ENCODE assay signal across 22 cellular contexts in genomic region chr10:50882540-50882983, GRCh38. TPM values are rescaled to one million over a fixed set of nuclear protein-coding genes. Genes with fewer than 3 reads are reported as not detected.
"Had no signal": no experiment of that assay in that cellular context is flagged by ENCODE, and none has a peak within 500 bp of the region (broad histone marks: within the 10 kb centered on the region; RNA-seq: fewer than 3 reads in every experiment).

No MANE protein-coding gene starts in this region.

- H3K27me3 ChIP-seq: left lung, thyroid gland had no signal

- H3K9me3 ChIP-seq: left lung, psoas muscle, thyroid gland had no signal

- H3K4me3 ChIP-seq: cardiac muscle cell, left lung, psoas muscle, thyroid gland had no signal

- H3K9me3 Mint-ChIP-seq: activated T-cell treated with anti-CD3 and anti-CD28 coated beads, Interleukin-2, amount 50 U/mL, for 72 hours; effector memory CD8-positive, alpha-beta T cell; neural crest cell had no signal

- H3K36me3 Mint-ChIP-seq: activated naive CD8-positive, alpha-beta T cell had no signal

- ATAC-seq: activated T-cell treated with anti-CD3 and anti-CD28 coated beads, Interleukin-2, amount 50 U/mL, for 72 hours; effector memory CD8-positive, alpha-beta T cell; left lung; psoas muscle had no signal

- H3K4me1 Mint-ChIP-seq: neural crest cell had no signal

- DNase-seq: activated CD4-positive, alpha-beta T cell treated with anti-CD3 and anti-CD28 coated beads for 1 hour; activated gamma-delta T cell treated with Interleukin-2 at 50 U/mL for 16 hours; activated T-cell treated with anti-CD3 and anti-CD28 coated beads, Interleukin-2, amount 50 U/mL, for 72 hours; effector memory CD8-positive, alpha-beta T cell; kidney; left lung; psoas muscle; stimulated activated CD4-positive, alpha-beta T cell treated with anti-CD3 and anti-CD28 coated beads, Interleukin-2, amount 100 ng/mL, for 24 hours; stimulated activated naive CD4-positive, alpha-beta T cell treated with Interleukin-2 at 50 U/mL for 16 hours; SW 1271; T-helper 2 cell; thyroid gland had no signal

- H3K4me1 ChIP-seq: left lung, psoas muscle, thyroid gland had no signal

- H3K4me3 Mint-ChIP-seq: activated naive CD8-positive, alpha-beta T cell; activated T-cell treated with anti-CD3 and anti-CD28 coated beads, Interleukin-2, amount 50 U/mL, for 72 hours; effector memory CD8-positive, alpha-beta T cell; neural crest cell had no signal

- H3K36me3 ChIP-seq: cardiac muscle cell, left lung, thyroid gland had no signal

- H3K27ac Mint-ChIP-seq: activated naive CD8-positive, alpha-beta T cell; activated T-cell treated with anti-CD3 and anti-CD28 coated beads, Interleukin-2, amount 50 U/mL, for 72 hours; effector memory CD8-positive, alpha-beta T cell had no signal

- H3K27ac ChIP-seq: cardiac muscle cell, left lung, psoas muscle, thyroid gland, VCaP had no signal

RNA-seq across cellular contexts. Expression of gene A1CF, which starts 2.9 kb away (rescaled TPM):
- total RNA-seq: activated CD8-positive, alpha-beta memory T cell treated with anti-CD3 and anti-CD28 coated beads for 36 hours; activated T-cell treated with anti-CD3 and anti-CD28 coated beads, Interleukin-2, amount 50 U/mL, for 72 hours; cardiac muscle cell; dermis microvascular lymphatic vessel endothelial cell; epithelial cell of proximal tubule; frontal cortex; left lung; neural crest cell; osteoblast; subcutaneous adipose tissue; thyroid gland had no signal
